In genomic region chr4:169256856-169257756, GRCh38 we compare ENCODE assay signal across 14 cellular contexts. TPM values are rescaled to one million over a fixed set of nuclear protein-coding genes. Genes with fewer than 3 reads are reported as not detected.
A peak's percentile ranks its signal among the peaks of the same experiment; 100 is the strongest.
DNase-seq lines count a peak whose midpoint lies in the region; ATAC-seq and TF ChIP-seq lines count a peak whose summit lies in the region.
"Had no signal": no experiment of that assay in that cellular context is flagged by ENCODE, and none has a peak within 500 bp of the region (broad histone marks: within the 10 kb centered on the region; RNA-seq: fewer than 3 reads in every experiment).

No MANE protein-coding gene starts in this region.

- DNase-seq in A673 (ENCODE audit: low spot score) (peak; percentile 27), KBM-7 (peak; percentile 22), brain microvascular endothelial cell (no peak), mesendoderm (no peak), NCI-H1048 (lab: John Stamatoyannopoulos, UW) (no peak), anterior cingulate cortex (lab: John Stamatoyannopoulos, UW) (no peak)
- no peak for DNase-seq in activated CD8-positive, alpha-beta T cell treated with anti-CD3 and anti-CD28 coated beads for 36 hours
- DNase-seq in activated CD8-positive, alpha-beta memory T cell treated with anti-CD3 and anti-CD28 coated beads, Interleukin-2, amount 10 ng/mL, durations not matched to agents 7 days and 5 days: no peak
- DNase-seq: activated T-cell treated with anti-CD3 and anti-CD28 coated beads, Interleukin-2, amount 50 U/mL, for 24 hours; NCI-H345; nucleus accumbens; PC-9 had no signal

- no peak overlapping the region for H4K5ac ChIP-seq in mesendoderm (ENCODE audit: low read length)

- no peak overlapping the region for H3K4me2 ChIP-seq in mesendoderm (ENCODE audit: low read length)
- H3K4me2 ChIP-seq: PC-9 had no signal

- intact Hi-C loops in A673 (cut with micrococcal nuclease; ENCODE audit: unreplicated experiment): no loop called here
- intact Hi-C loops in activated CD8-positive, alpha-beta T cell treated with anti-CD3 and anti-CD28 coated beads for 36 hours (cut with micrococcal nuclease): no loop called here

- H3K18ac ChIP-seq in mesendoderm (ENCODE audit: low read length): no peak overlapping the region

- H3K27ac Mint-ChIP-seq in activated CD8-positive, alpha-beta T cell treated with anti-CD3 and anti-CD28 coated beads for 36 hours: no peak overlapping the region
- no peak overlapping the region for H3K27ac Mint-ChIP-seq in activated CD8-positive, alpha-beta memory T cell treated with anti-CD3 and anti-CD28 coated beads, Interleukin-2, amount 10 ng/mL, durations not matched to agents 7 days and 5 days
- H3K27ac Mint-ChIP-seq: activated CD4-positive, alpha-beta T cell treated with anti-CD3 and anti-CD28 coated beads, Interleukin-2, amount 10 ng/mL, durations not matched to agents 24 days and 14 days; activated T-cell treated with anti-CD3 and anti-CD28 coated beads, Interleukin-2, amount 50 U/mL, for 24 hours; IgD-negative memory B cell had no signal

- H3K4ac ChIP-seq in mesendoderm (ENCODE audit: low read depth, low read length): no peak overlapping the region

- no CpG with 5 or more reads among the region's 4 CpGs for WGBS in mesendoderm (ENCODE audit: extremely low coverage, insufficient coverage, low lambda C conversion rate)

- H3K4me1 ChIP-seq in A673 (ENCODE audit: insufficient read depth, low read length, poor library complexity, severe bottlenecking): peaks cover 52% of the 10 kb centered on the region
- peaks cover 12% of the 10 kb centered on the region for H3K4me1 ChIP-seq in mesendoderm (ENCODE audit: control insufficient read depth, low read depth, low read length)

- BruUV-seq in A673 (replicated peaks; lab: Mats Ljungman, UMichigan): no TSS peak

- H3K27me3 Mint-ChIP-seq in activated CD8-positive, alpha-beta T cell treated with anti-CD3 and anti-CD28 coated beads for 36 hours: peaks cover 16% of the 10 kb centered on the region
- peaks cover 32% of the 10 kb centered on the region for H3K27me3 Mint-ChIP-seq in activated CD8-positive, alpha-beta memory T cell treated with anti-CD3 and anti-CD28 coated beads, Interleukin-2, amount 10 ng/mL, durations not matched to agents 7 days and 5 days
- H3K27me3 Mint-ChIP-seq: IgD-negative memory B cell had no signal

- no peaks in the 10 kb centered on the region for H3K27me3 ChIP-seq in A673 (replicated peaks; ENCODE audit: insufficient read depth, low read depth, low read length, poor library complexity)
- no peaks in the 10 kb centered on the region for H3K27me3 ChIP-seq in brain microvascular endothelial cell (replicated peaks)
- H3K27me3 ChIP-seq in mesendoderm (ENCODE audit: insufficient read depth, low read length, poor library complexity): no peaks in the 10 kb centered on the region

- ATAC-seq in activated CD8-positive, alpha-beta T cell treated with anti-CD3 and anti-CD28 coated beads for 36 hours: no peak
- ATAC-seq in activated CD8-positive, alpha-beta memory T cell treated with anti-CD3 and anti-CD28 coated beads, Interleukin-2, amount 10 ng/mL, durations not matched to agents 7 days and 5 days: no peak

- H4K8ac ChIP-seq in mesendoderm (ENCODE audit: low read depth, low read length): no peak overlapping the region

- peaks cover 2% of the 10 kb centered on the region for H3K79me1 ChIP-seq in mesendoderm (ENCODE audit: low read length)

- no peaks in the 10 kb centered on the region for H3K4me1 Mint-ChIP-seq in activated CD8-positive, alpha-beta T cell treated with anti-CD3 and anti-CD28 coated beads for 36 hours (ENCODE audit: low read depth)
- H3K4me1 Mint-ChIP-seq in activated CD8-positive, alpha-beta memory T cell treated with anti-CD3 and anti-CD28 coated beads, Interleukin-2, amount 10 ng/mL, durations not matched to agents 7 days and 5 days: no peaks in the 10 kb centered on the region
- H3K4me1 Mint-ChIP-seq: activated CD4-positive, alpha-beta T cell treated with anti-CD3 and anti-CD28 coated beads, Interleukin-2, amount 10 ng/mL, durations not matched to agents 24 days and 14 days had no signal

- no peaks in the 10 kb centered on the region for H3K36me3 ChIP-seq in A673 (ENCODE audit: insufficient read depth, low read length, poor library complexity, severe bottlenecking)
- H3K36me3 ChIP-seq in brain microvascular endothelial cell (replicated peaks): no peaks in the 10 kb centered on the region
- no peaks in the 10 kb centered on the region for H3K36me3 ChIP-seq in mesendoderm (ENCODE audit: control insufficient read depth, insufficient read depth, low read length)

- no peak overlapping the region for H2BK5ac ChIP-seq in mesendoderm (ENCODE audit: low read length)

- H2BK120ac ChIP-seq in mesendoderm (ENCODE audit: low read depth, low read length): no peak overlapping the region

- H3K79me2 ChIP-seq in mesendoderm (ENCODE audit: control insufficient read depth, insufficient read depth, low read length): peaks cover 43% of the 10 kb centered on the region

- H3K27ac ChIP-seq in A673 (ENCODE audit: low read depth, low read length, poor library complexity, severe bottlenecking) (no peak overlapping the region), brain microvascular endothelial cell (peak overlapping the region; percentile 21), mesendoderm (ENCODE audit: low read depth, low read length) (no peak overlapping the region)
- H3K27ac ChIP-seq: PC-9 had no signal

- POLR2A ChIA-PET in A673 (lab: Charles Lee; ENCODE audit: low non-redundant PET): interaction anchor here (0.6 kb wide), 1 partner anchor 27 kb away, joined by 4 read pairs; no protein-coding TSS in a partner anchor
- POLR2A ChIA-PET in activated CD8-positive, alpha-beta T cell treated with anti-CD3 and anti-CD28 coated beads for 36 hours (lab: Charles Lee): interaction anchor here (0.7 kb wide), 1 partner anchor 1571 kb away, joined by 3 read pairs; no protein-coding TSS in a partner anchor

- CTCF ChIA-PET in A673 (lab: Charles Lee): no interaction called here
- CTCF ChIA-PET in activated CD8-positive, alpha-beta T cell treated with anti-CD3 and anti-CD28 coated beads for 36 hours (lab: Charles Lee): no interaction called here
- CTCF ChIA-PET in activated CD8-positive, alpha-beta memory T cell treated with anti-CD3 and anti-CD28 coated beads, Interleukin-2, amount 10 ng/mL, durations not matched to agents 7 days and 5 days (lab: Charles Lee): no interaction called here

- in situ Hi-C loops in KBM-7 (cut with MboI; ENCODE audit: low pct_unique_long_range_greater_than_20kb, low sequenced_read_pairs) (no loop called here), brain microvascular endothelial cell (cut with HindIII; ENCODE audit: low pct_ligation_motif_present, low sequenced_read_pairs) (no loop called here)

- TF ChIP-seq CTCF in A673 (conservative IDR thresholded peaks at IDR 0.05; ENCODE audit: low read depth, low read length) (no peak), brain microvascular endothelial cell (IDR thresholded peaks at IDR 0.05; ENCODE audit: low read depth, low read length, missing control alignments) (no peak)
- TF ChIP-seq CTCF in activated CD8-positive, alpha-beta T cell treated with anti-CD3 and anti-CD28 coated beads for 36 hours (IDR thresholded peaks at IDR 0.05): no peak

- no peak overlapping the region for H3K9ac ChIP-seq in mesendoderm (ENCODE audit: low read length)

- no peaks in the 10 kb centered on the region for H3K36me3 Mint-ChIP-seq in activated CD8-positive, alpha-beta T cell treated with anti-CD3 and anti-CD28 coated beads for 36 hours (ENCODE audit: low read depth)
- H3K36me3 Mint-ChIP-seq in activated CD8-positive, alpha-beta memory T cell treated with anti-CD3 and anti-CD28 coated beads, Interleukin-2, amount 10 ng/mL, durations not matched to agents 7 days and 5 days: no peaks in the 10 kb centered on the region

- H3K9me3 Mint-ChIP-seq in activated CD8-positive, alpha-beta T cell treated with anti-CD3 and anti-CD28 coated beads for 36 hours: no peaks in the 10 kb centered on the region
- no peaks in the 10 kb centered on the region for H3K9me3 Mint-ChIP-seq in activated CD8-positive, alpha-beta memory T cell treated with anti-CD3 and anti-CD28 coated beads, Interleukin-2, amount 10 ng/mL, durations not matched to agents 7 days and 5 days (ENCODE audit: low read depth)
- H3K9me3 Mint-ChIP-seq: activated CD4-positive, alpha-beta T cell treated with anti-CD3 and anti-CD28 coated beads, Interleukin-2, amount 10 ng/mL, durations not matched to agents 24 days and 14 days; activated T-cell treated with anti-CD3 and anti-CD28 coated beads, Interleukin-2, amount 50 U/mL, for 24 hours; IgD-negative memory B cell had no signal

- no peak overlapping the region for H3K4me3 Mint-ChIP-seq in activated CD8-positive, alpha-beta T cell treated with anti-CD3 and anti-CD28 coated beads for 36 hours
- no peak overlapping the region for H3K4me3 Mint-ChIP-seq in activated CD8-positive, alpha-beta memory T cell treated with anti-CD3 and anti-CD28 coated beads, Interleukin-2, amount 10 ng/mL, durations not matched to agents 7 days and 5 days
- H3K4me3 Mint-ChIP-seq: activated CD4-positive, alpha-beta T cell treated with anti-CD3 and anti-CD28 coated beads, Interleukin-2, amount 10 ng/mL, durations not matched to agents 24 days and 14 days; activated T-cell treated with anti-CD3 and anti-CD28 coated beads, Interleukin-2, amount 50 U/mL, for 24 hours; IgD-negative memory B cell had no signal

- no peak overlapping the region for H3K23ac ChIP-seq in mesendoderm (ENCODE audit: low read length)

- peak overlapping the region; percentile 15 for H3K56ac ChIP-seq in mesendoderm (ENCODE audit: low read length)

- no peak overlapping the region for H3K4me3 ChIP-seq in A673 (ENCODE audit: low read depth, low read length, poor library complexity, severe bottlenecking)
- H3K4me3 ChIP-seq in brain microvascular endothelial cell (ENCODE audit: low read depth, low read length): no peak overlapping the region
- no peak overlapping the region for H3K4me3 ChIP-seq in mesendoderm (ENCODE audit: low read length)
- H3K4me3 ChIP-seq: PC-9 had no signal

- no peak overlapping the region for H2AK5ac ChIP-seq in mesendoderm (ENCODE audit: low read length)

- H2BK15ac ChIP-seq in mesendoderm (replicated peaks; ENCODE audit: low read depth): no peak overlapping the region

- no peaks in the 10 kb centered on the region for H3K9me3 ChIP-seq in A673 (ENCODE audit: low read depth, low read length, poor library complexity, severe bottlenecking)

RNA-seq across cellular contexts. Expression of gene SH3RF1, which starts 13.7 kb away (rescaled TPM):
- total RNA-seq in A673 (2021): 15.3 and 15.4 TPM in 2 replicates
- polyA plus RNA-seq in mesendoderm (2013, experiment 1 of 2): 10.7 TPM
- polyA plus RNA-seq in mesendoderm (2013, experiment 2 of 2): 10.5 TPM
- under 1 TPM; 0.34 TPM for total RNA-seq in activated CD8-positive, alpha-beta T cell treated with anti-CD3 and anti-CD28 coated beads for 36 hours
- total RNA-seq in activated CD8-positive, alpha-beta memory T cell treated with anti-CD3 and anti-CD28 coated beads, Interleukin-2, amount 10 ng/mL, durations not matched to agents 7 days and 5 days: under 1 TPM in 1 of 2 experiments, not detected in 1; 0.35 TPM

Comparison
In these comparisons a context has a peak if more than half of its experiments do, and no peak if none do; other contexts are left out.
1. DNase-seq: peak in A673 (single experiment) and KBM-7 (single experiment); none in brain microvascular endothelial cell (single experiment), mesendoderm (single experiment), NCI-H1048 (single experiment), activated CD8-positive, alpha-beta T cell treated with anti-CD3 and anti-CD28 coated beads for 36 hours (single experiment), anterior cingulate cortex (0 of 58) and activated CD8-positive, alpha-beta memory T cell treated with anti-CD3 and anti-CD28 coated beads, Interleukin-2, amount 10 ng/mL, durations not matched to agents 7 days and 5 days (single experiment).
2. RNA of gene SH3RF1, which starts 13.7 kb away (total RNA-seq): 15.3 to 15.4 TPM in A673; 0.35 TPM in activated CD8-positive, alpha-beta memory T cell treated with anti-CD3 and anti-CD28 coated beads, Interleukin-2, amount 10 ng/mL, durations not matched to agents 7 days and 5 days and 0.34 TPM in activated CD8-positive, alpha-beta T cell treated with anti-CD3 and anti-CD28 coated beads for 36 hours; every median in the first group is over 10 times any median in the second.